8 cellular contexts compared by ENCODE assay signal in the genomic region with DNA sequence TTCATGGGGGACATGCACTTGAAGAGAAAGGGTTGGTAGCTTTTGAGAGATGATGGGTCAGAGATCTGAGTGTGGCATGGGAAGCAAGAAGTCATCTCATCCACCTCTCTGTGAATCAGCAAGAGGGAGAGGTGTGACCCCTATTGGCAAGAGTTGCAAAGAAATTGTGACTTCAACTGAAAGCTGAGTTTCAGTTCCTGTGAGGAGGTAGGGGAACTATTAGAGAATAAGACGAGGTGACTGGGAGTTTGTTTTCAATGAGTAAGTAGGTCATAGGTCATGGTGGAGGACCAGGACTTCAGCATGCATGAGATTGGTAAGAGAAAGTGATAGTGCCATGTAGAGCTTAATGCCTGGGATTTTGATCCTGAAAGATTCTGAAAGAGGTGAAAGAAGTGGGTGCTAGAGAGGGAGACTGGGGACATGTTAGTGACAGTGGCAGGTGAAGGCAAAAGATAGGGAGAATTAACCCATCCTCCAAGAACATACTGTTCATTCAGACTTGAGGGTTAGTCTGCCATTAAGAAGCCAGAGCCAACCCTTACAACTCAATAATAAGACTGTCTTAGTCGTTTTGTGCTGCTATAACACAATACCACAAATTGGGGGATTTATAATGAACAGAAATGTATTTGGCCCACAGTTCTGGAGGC.
DNase-seq lines count a peak whose midpoint lies in the region; ATAC-seq and TF ChIP-seq lines count a peak whose summit lies in the region.

No MANE protein-coding gene starts in this region.

- in situ Hi-C loops in SK-MEL-5 (cut with HindIII; ENCODE audit: low pct_unique_long_range_greater_than_20kb, low sequenced_read_pairs) = no loop called here

- POLR2A ChIA-PET in GM10248 (lab: Yijun Ruan, JAX) (interaction anchor here (0.6 kb wide), 1 partner anchor 536 kb away, joined by 3 read pairs; no protein-coding TSS in a partner anchor), RWPE1 (lab: Yijun Ruan, JAX; ENCODE audit: low non-redundant PET) (no interaction called here)

- peak; percentile 98 for ATAC-seq in GM19324 (IDR thresholded peaks at IDR 0.05; ENCODE audit: low FRiP score, unreplicated experiment)
- ATAC-seq in HG03097 (IDR thresholded peaks at IDR 0.05; ENCODE audit: low FRiP score, unreplicated experiment) = peak; percentile 97

- TF ChIP-seq CTCF in GM10248 (IDR thresholded peaks at IDR 0.05; ENCODE audit: control extremely low read depth, extremely low read depth, low read depth, missing control alignments) = peak; percentile 69
- TF ChIP-seq CTCF in RWPE1 (conservative IDR thresholded peaks at IDR 0.05; ENCODE audit: low read depth) = no peak

- CTCF ChIA-PET in GM10248 (lab: Yijun Ruan, JAX) (interaction anchor here (0.6 to 3.2 kb wide), 16 partner anchors 11 to 652 kb away, joined by 3 to 27 read pairs (median 3); no protein-coding TSS in a partner anchor), RWPE1 (lab: Yijun Ruan, JAX) (interaction anchor here (0.6 kb wide), 3 partner anchors 27 to 157 kb away, joined by 3 to 4 read pairs (median 3); no protein-coding TSS in a partner anchor)

- no peak overlapping the region for H3K27ac ChIP-seq in RWPE1

- peak; percentile 75 for DNase-seq in GM10248 (ENCODE audit: extremely low spot score)
- DNase-seq in SK-MEL-5 (ENCODE audit: low read depth, low spot score) = peak; percentile 71
- peak; percentile 34 for DNase-seq in hepatic stellate cell (ENCODE audit: low spot score)
- no peak for DNase-seq in globus pallidus (ENCODE audit: low spot score)
- DNase-seq in RWPE1 (ENCODE audit: low spot score) = no peak
- DNase-seq in ureter (ENCODE audit: low spot score) = no peak

Comparison
In these comparisons a context has a peak if more than half of its experiments do, and no peak if none do; other contexts are left out.
1. DNase-seq: peak in GM10248 (single experiment), SK-MEL-5 (single experiment) and hepatic stellate cell (single experiment); none in globus pallidus (single experiment), RWPE1 (single experiment) and ureter (single experiment).